ENCODE assay signal across 18 cellular contexts in the genomic region with DNA sequence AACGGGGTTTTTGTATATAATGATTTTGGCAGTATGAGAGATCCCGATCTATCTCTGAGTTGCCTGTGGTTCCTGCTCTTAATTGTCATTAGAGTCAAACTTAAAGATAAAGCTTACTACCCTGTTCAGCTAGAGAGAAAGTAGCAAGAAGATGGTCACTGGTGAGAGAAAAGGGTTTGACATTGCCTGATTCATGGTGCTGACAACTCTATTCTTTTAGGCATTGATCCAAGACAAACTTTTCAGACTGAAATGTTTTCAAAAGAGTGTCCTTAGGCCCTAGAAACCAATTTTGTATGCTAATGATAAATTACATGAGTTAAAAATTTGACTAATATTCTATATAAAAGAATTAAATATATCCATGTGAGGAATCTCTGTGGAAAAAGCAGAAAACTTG.
"Had no signal": no experiment of that assay in that cellular context is flagged by ENCODE, and none has a peak within 500 bp of the region (broad histone marks: within the 10 kb centered on the region; RNA-seq: fewer than 3 reads in every experiment).

No MANE protein-coding gene starts in this region.

- H3K27ac Mint-ChIP-seq: endodermal cell; nephron; T-helper 1 cell treated with Interleukin-12 subunit alpha and Interleukin-12 subunit beta and Interleukin-4 antibody, amounts not matched to agents 30 μg/mL and 1 μg/mL, for 36 hours had no signal

- ATAC-seq: lower lobe of right lung had no signal

- H3K36me3 ChIP-seq: lower lobe of right lung had no signal

- H3K9me3 Mint-ChIP-seq: endodermal cell; nephron; T-helper 1 cell treated with Interleukin-12 subunit alpha and Interleukin-12 subunit beta and Interleukin-4 antibody, amounts not matched to agents 30 μg/mL and 1 μg/mL, for 36 hours had no signal

- H3K4me3 ChIP-seq: lower lobe of right lung had no signal

- H3K27ac ChIP-seq: lower lobe of right lung had no signal

- H3K4me3 Mint-ChIP-seq: endodermal cell; nephron; T-helper 1 cell treated with Interleukin-12 subunit alpha and Interleukin-12 subunit beta and Interleukin-4 antibody, amounts not matched to agents 30 μg/mL and 1 μg/mL, for 36 hours had no signal

- H3K9me3 ChIP-seq: lower lobe of right lung had no signal

- H3K4me1 Mint-ChIP-seq: nephron had no signal

- DNase-seq: activated CD4-positive, alpha-beta T cell treated with anti-CD3 and anti-CD28 coated beads, Interleukin-2, amount 50 U/mL, for 1 hour; activated CD4-positive, CD25-positive, alpha-beta regulatory T cell treated with anti-CD3 and anti-CD28 coated beads, Interleukin-2, amount 50 U/mL, for 72 hours; activated CD8-positive, alpha-beta memory T cell treated with anti-CD3 and anti-CD28 coated beads for 24 hours; activated CD8-positive, alpha-beta memory T cell treated with anti-CD3 and anti-CD28 coated beads, Interleukin-2, amount 50 U/mL, for 48 hours; activated effector memory CD4-positive, alpha-beta T cell treated with anti-CD3 and anti-CD28 coated beads, Interleukin-2, amount 50 U/mL, for 16 hours; activated naive CD4-positive, alpha-beta T cell treated with anti-CD3 and anti-CD28 coated beads, Interleukin-2, amount 50 U/mL, for 16 hours; activated T-cell treated with anti-CD3 and anti-CD28 coated beads, Interleukin-2, amount 50 U/mL, for 48 hours; aorta; cerebellar nuclear complex; dermis blood vessel endothelial cell; endodermal cell; lower lobe of right lung; stimulated activated CD4-positive, alpha-beta T cell treated with anti-CD3 and anti-CD28 coated beads, Interleukin-12 subunit alpha, Interleukin-12 subunit beta, amount 100 ng/mL, for 4 hours; stimulated activated CD4-positive, alpha-beta T cell treated with anti-CD3 and anti-CD28 coated beads, Interleukin-1b, Interleukin-23, amount 100 ng/mL, for 48 hours; stimulated activated CD8-positive, alpha-beta memory T cell treated with anti-CD3 and anti-CD28 coated beads, Interleukin-4, amount 100 ng/mL, for 48 hours; stimulated activated naive CD4-positive, alpha-beta T cell had no signal
